1 cellular context compared by ENCODE assay signal in the genomic region with DNA sequence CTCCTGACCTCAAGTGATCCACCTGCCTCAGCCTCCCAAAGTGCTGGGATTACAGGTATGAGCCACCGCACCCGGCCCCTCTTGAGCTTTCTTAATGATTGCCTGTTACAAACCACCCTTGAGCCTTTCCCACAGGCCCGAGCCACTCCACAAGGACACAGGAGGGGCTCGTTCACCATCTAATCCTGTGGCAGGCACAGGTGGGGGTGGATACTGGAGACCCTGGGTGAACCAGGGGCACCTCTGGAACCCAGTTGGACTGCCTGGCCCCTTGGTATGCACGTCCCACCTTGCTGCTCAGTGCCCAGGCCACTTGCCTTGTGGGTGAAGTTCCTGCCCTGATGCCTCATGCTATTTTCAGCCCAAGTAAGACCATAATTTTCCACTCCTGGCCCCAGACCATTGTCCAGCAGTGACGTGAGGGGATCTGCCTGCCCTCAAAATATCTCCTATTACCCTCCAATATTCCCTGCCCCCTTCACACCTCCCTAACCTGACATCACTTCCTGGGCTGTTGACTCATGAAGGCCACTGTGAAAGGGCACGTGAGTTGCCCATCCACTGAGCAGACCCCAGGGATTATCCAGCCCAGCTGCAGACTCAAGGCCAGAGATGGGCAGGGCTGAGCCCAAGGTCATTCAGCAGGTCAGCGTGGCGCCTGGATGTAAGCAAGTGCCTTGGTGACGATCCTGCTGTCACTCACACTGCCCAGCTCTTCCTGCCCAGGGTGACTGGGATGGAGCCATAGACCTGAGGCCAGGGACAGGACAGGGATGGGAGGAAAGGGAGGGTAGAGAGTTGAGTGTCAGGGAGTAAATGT.
TF ChIP-seq lines count a peak whose summit lies in the region.

No MANE protein-coding gene starts in this region.

TF ChIP-seq in HepG2, 621 proteins besides CTCF, POLR2A, EP300 and RAD21 (continued from another document and continues in another):
- TF ChIP-seq, protein P1, sequence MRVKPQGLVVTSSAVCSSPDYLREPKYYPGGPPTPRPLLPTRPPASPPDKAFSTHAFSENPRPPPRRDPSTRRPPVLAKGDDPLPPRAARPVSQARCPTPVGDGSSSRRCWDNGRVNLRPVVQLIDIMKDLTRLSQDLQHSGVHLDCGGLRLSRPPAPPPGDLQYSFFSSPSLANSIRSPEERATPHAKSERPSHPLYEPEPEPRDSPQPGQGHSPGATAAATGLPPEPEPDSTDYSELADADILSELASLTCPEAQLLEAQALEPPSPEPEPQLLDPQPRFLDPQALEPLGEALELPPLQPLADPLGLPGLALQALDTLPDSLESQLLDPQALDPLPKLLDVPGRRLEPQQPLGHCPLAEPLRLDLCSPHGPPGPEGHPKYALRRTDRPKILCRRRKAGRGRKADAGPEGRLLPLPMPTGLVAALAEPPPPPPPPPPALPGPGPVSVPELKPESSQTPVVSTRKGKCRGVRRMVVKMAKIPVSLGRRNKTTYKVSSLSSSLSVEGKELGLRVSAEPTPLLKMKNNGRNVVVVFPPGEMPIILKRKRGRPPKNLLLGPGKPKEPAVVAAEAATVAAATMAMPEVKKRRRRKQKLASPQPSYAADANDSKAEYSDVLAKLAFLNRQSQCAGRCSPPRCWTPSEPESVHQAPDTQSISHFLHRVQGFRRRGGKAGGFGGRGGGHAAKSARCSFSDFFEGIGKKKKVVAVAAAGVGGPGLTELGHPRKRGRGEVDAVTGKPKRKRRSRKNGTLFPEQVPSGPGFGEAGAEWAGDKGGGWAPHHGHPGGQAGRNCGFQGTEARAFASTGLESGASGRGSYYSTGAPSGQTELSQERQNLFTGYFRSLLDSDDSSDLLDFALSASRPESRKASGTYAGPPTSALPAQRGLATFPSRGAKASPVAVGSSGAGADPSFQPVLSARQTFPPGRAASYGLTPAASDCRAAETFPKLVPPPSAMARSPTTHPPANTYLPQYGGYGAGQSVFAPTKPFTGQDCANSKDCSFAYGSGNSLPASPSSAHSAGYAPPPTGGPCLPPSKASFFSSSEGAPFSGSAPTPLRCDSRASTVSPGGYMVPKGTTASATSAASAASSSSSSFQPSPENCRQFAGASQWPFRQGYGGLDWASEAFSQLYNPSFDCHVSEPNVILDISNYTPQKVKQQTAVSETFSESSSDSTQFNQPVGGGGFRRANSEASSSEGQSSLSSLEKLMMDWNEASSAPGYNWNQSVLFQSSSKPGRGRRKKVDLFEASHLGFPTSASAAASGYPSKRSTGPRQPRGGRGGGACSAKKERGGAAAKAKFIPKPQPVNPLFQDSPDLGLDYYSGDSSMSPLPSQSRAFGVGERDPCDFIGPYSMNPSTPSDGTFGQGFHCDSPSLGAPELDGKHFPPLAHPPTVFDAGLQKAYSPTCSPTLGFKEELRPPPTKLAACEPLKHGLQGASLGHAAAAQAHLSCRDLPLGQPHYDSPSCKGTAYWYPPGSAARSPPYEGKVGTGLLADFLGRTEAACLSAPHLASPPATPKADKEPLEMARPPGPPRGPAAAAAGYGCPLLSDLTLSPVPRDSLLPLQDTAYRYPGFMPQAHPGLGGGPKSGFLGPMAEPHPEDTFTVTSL (CRISPR knock-in tag; IDR thresholded peaks at IDR 0.05; ENCODE audit: borderline replicate concordance): no peak
- TF ChIP-seq ZNF34 (CRISPR knock-in tag; IDR thresholded peaks at IDR 0.05; ENCODE audit: borderline replicate concordance): no peak
- no peak for TF ChIP-seq ZNF460 (CRISPR knock-in tag; IDR thresholded peaks at IDR 0.05; ENCODE audit: borderline replicate concordance)
- no peak for TF ChIP-seq KAT7 (CRISPR knock-in tag; IDR thresholded peaks at IDR 0.05; ENCODE audit: borderline replicate concordance)
- TF ChIP-seq HDAC1 (CRISPR knock-in tag; IDR thresholded peaks at IDR 0.05): peak; percentile 71; the same call in 1 of the 2 replicates
- TF ChIP-seq POLR2AphosphoS2 (IDR thresholded peaks at IDR 0.05; ENCODE audit: low read depth, low read length): no peak
- no peak for TF ChIP-seq ZSCAN12 (CRISPR knock-in tag; IDR thresholded peaks at IDR 0.05)
- peak; percentile 82 for TF ChIP-seq SOX5 (CRISPR knock-in tag; IDR thresholded peaks at IDR 0.05; ENCODE audit: borderline replicate concordance)
- no peak for TF ChIP-seq HES4 (CRISPR knock-in tag; IDR thresholded peaks at IDR 0.05; ENCODE audit: borderline replicate concordance)
- TF ChIP-seq, protein P2, sequence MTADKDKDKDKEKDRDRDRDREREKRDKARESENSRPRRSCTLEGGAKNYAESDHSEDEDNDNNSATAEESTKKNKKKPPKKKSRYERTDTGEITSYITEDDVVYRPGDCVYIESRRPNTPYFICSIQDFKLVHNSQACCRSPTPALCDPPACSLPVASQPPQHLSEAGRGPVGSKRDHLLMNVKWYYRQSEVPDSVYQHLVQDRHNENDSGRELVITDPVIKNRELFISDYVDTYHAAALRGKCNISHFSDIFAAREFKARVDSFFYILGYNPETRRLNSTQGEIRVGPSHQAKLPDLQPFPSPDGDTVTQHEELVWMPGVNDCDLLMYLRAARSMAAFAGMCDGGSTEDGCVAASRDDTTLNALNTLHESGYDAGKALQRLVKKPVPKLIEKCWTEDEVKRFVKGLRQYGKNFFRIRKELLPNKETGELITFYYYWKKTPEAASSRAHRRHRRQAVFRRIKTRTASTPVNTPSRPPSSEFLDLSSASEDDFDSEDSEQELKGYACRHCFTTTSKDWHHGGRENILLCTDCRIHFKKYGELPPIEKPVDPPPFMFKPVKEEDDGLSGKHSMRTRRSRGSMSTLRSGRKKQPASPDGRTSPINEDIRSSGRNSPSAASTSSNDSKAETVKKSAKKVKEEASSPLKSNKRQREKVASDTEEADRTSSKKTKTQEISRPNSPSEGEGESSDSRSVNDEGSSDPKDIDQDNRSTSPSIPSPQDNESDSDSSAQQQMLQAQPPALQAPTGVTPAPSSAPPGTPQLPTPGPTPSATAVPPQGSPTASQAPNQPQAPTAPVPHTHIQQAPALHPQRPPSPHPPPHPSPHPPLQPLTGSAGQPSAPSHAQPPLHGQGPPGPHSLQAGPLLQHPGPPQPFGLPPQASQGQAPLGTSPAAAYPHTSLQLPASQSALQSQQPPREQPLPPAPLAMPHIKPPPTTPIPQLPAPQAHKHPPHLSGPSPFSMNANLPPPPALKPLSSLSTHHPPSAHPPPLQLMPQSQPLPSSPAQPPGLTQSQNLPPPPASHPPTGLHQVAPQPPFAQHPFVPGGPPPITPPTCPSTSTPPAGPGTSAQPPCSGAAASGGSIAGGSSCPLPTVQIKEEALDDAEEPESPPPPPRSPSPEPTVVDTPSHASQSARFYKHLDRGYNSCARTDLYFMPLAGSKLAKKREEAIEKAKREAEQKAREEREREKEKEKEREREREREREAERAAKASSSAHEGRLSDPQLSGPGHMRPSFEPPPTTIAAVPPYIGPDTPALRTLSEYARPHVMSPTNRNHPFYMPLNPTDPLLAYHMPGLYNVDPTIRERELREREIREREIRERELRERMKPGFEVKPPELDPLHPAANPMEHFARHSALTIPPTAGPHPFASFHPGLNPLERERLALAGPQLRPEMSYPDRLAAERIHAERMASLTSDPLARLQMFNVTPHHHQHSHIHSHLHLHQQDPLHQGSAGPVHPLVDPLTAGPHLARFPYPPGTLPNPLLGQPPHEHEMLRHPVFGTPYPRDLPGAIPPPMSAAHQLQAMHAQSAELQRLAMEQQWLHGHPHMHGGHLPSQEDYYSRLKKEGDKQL (CRISPR knock-in tag; IDR thresholded peaks at IDR 0.05; ENCODE audit: low read depth): peak; percentile 60; the same call in 1 of the 2 replicates
- TF ChIP-seq, protein P3, sequence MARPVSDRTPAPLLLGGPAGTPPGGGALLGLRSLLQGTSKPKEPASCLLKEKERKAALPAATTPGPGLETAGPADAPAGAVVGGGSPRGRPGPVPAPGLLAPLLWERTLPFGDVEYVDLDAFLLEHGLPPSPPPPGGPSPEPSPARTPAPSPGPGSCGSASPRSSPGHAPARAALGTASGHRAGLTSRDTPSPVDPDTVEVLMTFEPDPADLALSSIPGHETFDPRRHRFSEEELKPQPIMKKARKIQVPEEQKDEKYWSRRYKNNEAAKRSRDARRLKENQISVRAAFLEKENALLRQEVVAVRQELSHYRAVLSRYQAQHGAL (CRISPR knock-in tag; IDR thresholded peaks at IDR 0.05; ENCODE audit: not compliant biosample characterization): no peak
- 0 out of 2 replicates have a peak, but pooled peaks have one; percentile 45 for TF ChIP-seq NFKBIZ (CRISPR knock-in tag; IDR thresholded peaks at IDR 0.05)
- no peak for TF ChIP-seq ZFP36 (IDR thresholded peaks at IDR 0.05; ENCODE audit: borderline replicate concordance, low read depth, low read length, partially characterized antibody)
- no peak for TF ChIP-seq MZF1 (CRISPR knock-in tag; IDR thresholded peaks at IDR 0.05; ENCODE audit: borderline replicate concordance)
- TF ChIP-seq TCF12 (IDR thresholded peaks at IDR 0.05): no peak
- TF ChIP-seq TCF12 (CRISPR knock-in tag; IDR thresholded peaks at IDR 0.05): peak; percentile 30; the same call in 1 of the 2 replicates
- TF ChIP-seq, protein P4, sequence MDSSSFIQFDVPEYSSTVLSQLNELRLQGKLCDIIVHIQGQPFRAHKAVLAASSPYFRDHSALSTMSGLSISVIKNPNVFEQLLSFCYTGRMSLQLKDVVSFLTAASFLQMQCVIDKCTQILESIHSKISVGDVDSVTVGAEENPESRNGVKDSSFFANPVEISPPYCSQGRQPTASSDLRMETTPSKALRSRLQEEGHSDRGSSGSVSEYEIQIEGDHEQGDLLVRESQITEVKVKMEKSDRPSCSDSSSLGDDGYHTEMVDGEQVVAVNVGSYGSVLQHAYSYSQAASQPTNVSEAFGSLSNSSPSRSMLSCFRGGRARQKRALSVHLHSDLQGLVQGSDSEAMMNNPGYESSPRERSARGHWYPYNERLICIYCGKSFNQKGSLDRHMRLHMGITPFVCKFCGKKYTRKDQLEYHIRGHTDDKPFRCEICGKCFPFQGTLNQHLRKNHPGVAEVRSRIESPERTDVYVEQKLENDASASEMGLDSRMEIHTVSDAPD (CRISPR knock-in tag; IDR thresholded peaks at IDR 0.05): no peak
- no peak for TF ChIP-seq MEIS1 (CRISPR knock-in tag; IDR thresholded peaks at IDR 0.05; ENCODE audit: borderline replicate concordance)
- TF ChIP-seq, protein P5, sequence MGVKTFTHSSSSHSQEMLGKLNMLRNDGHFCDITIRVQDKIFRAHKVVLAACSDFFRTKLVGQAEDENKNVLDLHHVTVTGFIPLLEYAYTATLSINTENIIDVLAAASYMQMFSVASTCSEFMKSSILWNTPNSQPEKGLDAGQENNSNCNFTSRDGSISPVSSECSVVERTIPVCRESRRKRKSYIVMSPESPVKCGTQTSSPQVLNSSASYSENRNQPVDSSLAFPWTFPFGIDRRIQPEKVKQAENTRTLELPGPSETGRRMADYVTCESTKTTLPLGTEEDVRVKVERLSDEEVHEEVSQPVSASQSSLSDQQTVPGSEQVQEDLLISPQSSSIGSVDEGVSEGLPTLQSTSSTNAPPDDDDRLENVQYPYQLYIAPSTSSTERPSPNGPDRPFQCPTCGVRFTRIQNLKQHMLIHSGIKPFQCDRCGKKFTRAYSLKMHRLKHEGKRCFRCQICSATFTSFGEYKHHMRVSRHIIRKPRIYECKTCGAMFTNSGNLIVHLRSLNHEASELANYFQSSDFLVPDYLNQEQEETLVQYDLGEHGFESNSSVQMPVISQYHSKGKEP (CRISPR knock-in tag; IDR thresholded peaks at IDR 0.05): no peak
- TF ChIP-seq MIXL1 (CRISPR knock-in tag; IDR thresholded peaks at IDR 0.05): peak; percentile 58; the same call in 1 of the 2 replicates
- no peak for TF ChIP-seq ZNF367 (CRISPR knock-in tag; IDR thresholded peaks at IDR 0.05; ENCODE audit: borderline replicate concordance)
- TF ChIP-seq FLYWCH1 (CRISPR knock-in tag; IDR thresholded peaks at IDR 0.05): no peak
- peak; percentile 45; the same call in 1 of the 2 replicates for TF ChIP-seq KDM2A (CRISPR knock-in tag; IDR thresholded peaks at IDR 0.05; ENCODE audit: borderline replicate concordance, low read depth)
- TF ChIP-seq CENPX (CRISPR knock-in tag; IDR thresholded peaks at IDR 0.05): no peak
- TF ChIP-seq ZNF382 (CRISPR knock-in tag; IDR thresholded peaks at IDR 0.05; ENCODE audit: borderline replicate concordance): no peak
- peak; percentile 79; the same call in 1 of the 2 replicates for TF ChIP-seq POGZ (CRISPR knock-in tag; IDR thresholded peaks at IDR 0.05)
- TF ChIP-seq ZNF577 (CRISPR knock-in tag; IDR thresholded peaks at IDR 0.05; ENCODE audit: borderline replicate concordance, low read depth): no peak
- no peak for TF ChIP-seq ARID2 (CRISPR knock-in tag; IDR thresholded peaks at IDR 0.05; ENCODE audit: borderline replicate concordance)
- TF ChIP-seq, protein P6, sequence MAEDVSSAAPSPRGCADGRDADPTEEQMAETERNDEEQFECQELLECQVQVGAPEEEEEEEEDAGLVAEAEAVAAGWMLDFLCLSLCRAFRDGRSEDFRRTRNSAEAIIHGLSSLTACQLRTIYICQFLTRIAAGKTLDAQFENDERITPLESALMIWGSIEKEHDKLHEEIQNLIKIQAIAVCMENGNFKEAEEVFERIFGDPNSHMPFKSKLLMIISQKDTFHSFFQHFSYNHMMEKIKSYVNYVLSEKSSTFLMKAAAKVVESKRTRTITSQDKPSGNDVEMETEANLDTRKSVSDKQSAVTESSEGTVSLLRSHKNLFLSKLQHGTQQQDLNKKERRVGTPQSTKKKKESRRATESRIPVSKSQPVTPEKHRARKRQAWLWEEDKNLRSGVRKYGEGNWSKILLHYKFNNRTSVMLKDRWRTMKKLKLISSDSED (CRISPR knock-in tag; IDR thresholded peaks at IDR 0.05): no peak
- no peak for TF ChIP-seq ZFYVE20 (CRISPR knock-in tag; IDR thresholded peaks at IDR 0.05; ENCODE audit: borderline replicate concordance, low read depth)
- TF ChIP-seq, protein P7, sequence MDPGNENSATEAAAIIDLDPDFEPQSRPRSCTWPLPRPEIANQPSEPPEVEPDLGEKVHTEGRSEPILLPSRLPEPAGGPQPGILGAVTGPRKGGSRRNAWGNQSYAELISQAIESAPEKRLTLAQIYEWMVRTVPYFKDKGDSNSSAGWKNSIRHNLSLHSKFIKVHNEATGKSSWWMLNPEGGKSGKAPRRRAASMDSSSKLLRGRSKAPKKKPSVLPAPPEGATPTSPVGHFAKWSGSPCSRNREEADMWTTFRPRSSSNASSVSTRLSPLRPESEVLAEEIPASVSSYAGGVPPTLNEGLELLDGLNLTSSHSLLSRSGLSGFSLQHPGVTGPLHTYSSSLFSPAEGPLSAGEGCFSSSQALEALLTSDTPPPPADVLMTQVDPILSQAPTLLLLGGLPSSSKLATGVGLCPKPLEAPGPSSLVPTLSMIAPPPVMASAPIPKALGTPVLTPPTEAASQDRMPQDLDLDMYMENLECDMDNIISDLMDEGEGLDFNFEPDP (CRISPR knock-in tag; conservative IDR thresholded peaks at IDR 0.05): no peak
- TF ChIP-seq ZNF343 (CRISPR knock-in tag; IDR thresholded peaks at IDR 0.05): no peak
- no peak for TF ChIP-seq PLRG1 (conservative IDR thresholded peaks at IDR 0.05)
- no peak for TF ChIP-seq TCF7 (IDR thresholded peaks at IDR 0.05; ENCODE audit: low read depth)
- TF ChIP-seq, protein P8, sequence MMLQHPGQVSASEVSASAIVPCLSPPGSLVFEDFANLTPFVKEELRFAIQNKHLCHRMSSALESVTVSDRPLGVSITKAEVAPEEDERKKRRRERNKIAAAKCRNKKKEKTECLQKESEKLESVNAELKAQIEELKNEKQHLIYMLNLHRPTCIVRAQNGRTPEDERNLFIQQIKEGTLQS (CRISPR knock-in tag; IDR thresholded peaks at IDR 0.05): peak; percentile 77
- TF ChIP-seq XBP1 (CRISPR knock-in tag; IDR thresholded peaks at IDR 0.05): no peak
- no peak for TF ChIP-seq RFX1 (IDR thresholded peaks at IDR 0.05)
- TF ChIP-seq ZNF44 (CRISPR knock-in tag; IDR thresholded peaks at IDR 0.05): no peak
- no peak for TF ChIP-seq ZC3H13 (CRISPR knock-in tag; IDR thresholded peaks at IDR 0.05)
